Comparison of ENCODE assay signal across 8 cellular contexts in genomic region chr18:12408247-12408869, GRCh38. TPM values are rescaled to one million over a fixed set of nuclear protein-coding genes. Genes with fewer than 3 reads are reported as not detected.
A peak's percentile ranks its signal among the peaks of the same experiment; 100 is the strongest.
DNase-seq lines count a peak whose midpoint lies in the region; TF ChIP-seq lines count a peak whose summit lies in the region.

No MANE protein-coding gene starts in this region.

- peaks cover 6% of the 10 kb centered on the region for H3K4me1 ChIP-seq in HUES64 (ENCODE audit: insufficient read depth, low read length)
- H3K4me1 ChIP-seq in iPS-20b (ENCODE audit: insufficient read depth, low read length) = no peaks in the 10 kb centered on the region; the same call in 1 of the 2 replicates
- H3K4me1 ChIP-seq in smooth muscle cell (ENCODE audit: low read depth) = no peaks in the 10 kb centered on the region

- no peaks in the 10 kb centered on the region for H4K20me1 ChIP-seq in smooth muscle cell (ENCODE audit: low read depth)

- peak overlapping the region; percentile 84 for H3K9ac ChIP-seq in HUES64 (ENCODE audit: low read depth, low read length)
- peak overlapping the region; percentile 59; the same call in 1 of the 2 replicates for H3K9ac ChIP-seq in iPS-20b (ENCODE audit: low read depth, low read length)
- H3K9ac ChIP-seq in smooth muscle cell (ENCODE audit: low read depth) = no peak overlapping the region

- H3K27me3 ChIP-seq in HUES64 (ENCODE audit: insufficient read depth, low read length) (peaks cover 30% of the 10 kb centered on the region), iPS-20b (ENCODE audit: insufficient read depth, low read length) (peaks cover 35% of the 10 kb centered on the region), smooth muscle cell (ENCODE audit: low read depth) (no peaks in the 10 kb centered on the region)

- H3F3A ChIP-seq in smooth muscle cell (ENCODE audit: low read depth) = peaks cover 10% of the 10 kb centered on the region

- no peaks in the 10 kb centered on the region for H3K36me3 ChIP-seq in HUES64 (ENCODE audit: insufficient read depth, low read length)
- no peaks in the 10 kb centered on the region for H3K36me3 ChIP-seq in iPS-20b (ENCODE audit: insufficient read depth, low read depth, low read length)
- H3K36me3 ChIP-seq in smooth muscle cell (ENCODE audit: low read depth) = no peaks in the 10 kb centered on the region

- TF ChIP-seq CTCF in smooth muscle cell (IDR thresholded peaks at IDR 0.05; ENCODE audit: borderline replicate concordance, insufficient read depth, poor library complexity, severe bottlenecking) = no peak

- peak overlapping the region; percentile 70 for H3K4me3 ChIP-seq in HUES64 (ENCODE audit: low read length)
- peak overlapping the region; percentile 64 for H3K4me3 ChIP-seq in iPS-20b (ENCODE audit: low read length)
- peak overlapping the region; percentile 56 for H3K4me3 ChIP-seq in smooth muscle cell

- peak; percentile 57 for DNase-seq in NCI-H2227 (lab: John Stamatoyannopoulos, UW; ENCODE audit: unreplicated experiment)
- no peak for DNase-seq in NCI-H2227 treated with DMSO at 0.1 percent for 48 hours (lab: John Stamatoyannopoulos, UW)
- DNase-seq in smooth muscle cell (lab: John Stamatoyannopoulos, UW; ENCODE audit: unreplicated experiment) = no peak
- DNase-seq in AML-193 (lab: John Stamatoyannopoulos, UW) = no peak
- DNase-seq in NCI-H2196 treated with DMSO at 0.1 percent for 48 hours (lab: John Stamatoyannopoulos, UW; ENCODE audit: unreplicated experiment) = no peak

- H3K27ac ChIP-seq in HUES64 (ENCODE audit: low read depth, low read length) = no peak overlapping the region; the same call in 1 of the 2 replicates
- peak overlapping the region; percentile 92 for H3K27ac ChIP-seq in angular gyrus (ENCODE audit: low read depth, low read length)
- H3K27ac ChIP-seq in iPS-20b (ENCODE audit: low read length) = no peak overlapping the region
- peak overlapping the region; percentile 11 for H3K27ac ChIP-seq in smooth muscle cell (ENCODE audit: low read depth)

- H2AFZ ChIP-seq in smooth muscle cell (ENCODE audit: low read depth) = peak overlapping the region; percentile 81

- H3K79me2 ChIP-seq in smooth muscle cell (ENCODE audit: low read depth) = peaks cover 11% of the 10 kb centered on the region

- H3K9me3 ChIP-seq in HUES64 (ENCODE audit: insufficient read depth, low read depth, low read length) (no peaks in the 10 kb centered on the region), iPS-20b (ENCODE audit: insufficient read depth, low read depth, low read length) (no peaks in the 10 kb centered on the region), smooth muscle cell (replicated peaks; ENCODE audit: low read depth) (no peaks in the 10 kb centered on the region)

- peak overlapping the region; percentile 90 for H3K4me2 ChIP-seq in smooth muscle cell

- WGBS in HUES64 = 11% methylated on average over 32 of the region's 32 CpGs
- WGBS in smooth muscle cell (ENCODE audit: low lambda C conversion rate) = 8% methylated on average over 18 of the region's 32 CpGs

RNA-seq across cellular contexts. Expression of gene PRELID3A, which starts 0.6 kb away (rescaled TPM):
- 7.1 TPM for polyA plus RNA-seq in HUES64 (2013, experiment 1 of 2)
- polyA plus RNA-seq in HUES64 (2013, experiment 2 of 2) = 8.4 TPM
- 0.49 and 6.3 TPM in 2 replicates for total RNA-seq in smooth muscle cell
- 0.65 and 1.3 TPM in 2 replicates for polyA plus RNA-seq in smooth muscle cell

RNA-seq across cellular contexts. Expression of gene AFG3L2, which starts 31.3 kb away (rescaled TPM):
- 51.9 TPM for polyA plus RNA-seq in HUES64 (2013, experiment 1 of 2)
- 50.3 TPM for polyA plus RNA-seq in HUES64 (2013, experiment 2 of 2)
- 24.3 and 56.8 TPM in 2 replicates for total RNA-seq in smooth muscle cell
- polyA plus RNA-seq in smooth muscle cell = 21.6 and 30.8 TPM in 2 replicates

Comparison
In these comparisons a context has a peak if more than half of its experiments do, and no peak if none do; other contexts are left out.
1. H3K27ac ChIP-seq: peak in angular gyrus (single experiment) and smooth muscle cell (single experiment); none in HUES64 (single experiment) and iPS-20b (single experiment).
2. Peak in every context shown above with its lines, with median percentiles within 50 percentile points of each other: H3K4me3 ChIP-seq.